ENCODE assay signal across 16 cellular contexts in the genomic region with DNA sequence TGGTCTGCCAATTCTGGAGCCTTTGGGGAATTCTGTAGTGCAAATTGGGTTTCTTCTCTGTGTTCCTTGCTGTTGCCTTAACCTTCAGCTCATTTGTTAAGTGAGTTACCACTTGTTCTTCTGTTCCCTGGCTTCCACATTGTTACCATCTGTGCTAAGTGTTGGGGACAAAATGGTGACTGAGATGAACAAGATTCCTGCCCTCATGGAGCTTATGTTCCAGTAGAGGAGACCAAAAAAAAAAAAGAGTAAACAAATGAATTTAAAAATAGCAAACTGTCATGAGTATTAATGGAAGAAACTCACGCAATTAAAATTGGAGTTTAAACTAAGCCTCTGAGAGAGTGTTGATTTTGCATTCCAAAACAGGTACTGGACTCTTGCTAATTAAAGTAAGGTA. TPM values are rescaled to one million over a fixed set of nuclear protein-coding genes. Genes with fewer than 3 reads are reported as not detected.
DNase-seq lines count a peak whose midpoint lies in the region; ATAC-seq and TF ChIP-seq lines count a peak whose summit lies in the region.
"Had no signal": no experiment of that assay in that cellular context is flagged by ENCODE, and none has a peak within 500 bp of the region (broad histone marks: within the 10 kb centered on the region; RNA-seq: fewer than 3 reads in every experiment).

No MANE protein-coding gene starts in this region.

- H3K79me1 ChIP-seq in H9 (ENCODE audit: insufficient read depth, low read depth, low read length, poor library complexity, severe bottlenecking): no peaks in the 10 kb centered on the region

- H2AFZ ChIP-seq in H9 (ENCODE audit: low read length): no peak overlapping the region
- H2AFZ ChIP-seq: GM23338 had no signal

- H3K36me3 ChIP-seq in psoas muscle (ENCODE audit: insufficient read depth in 1 of 2, low read depth in 1 of 2) (no peaks in the 10 kb centered on the region), subcutaneous abdominal adipose tissue (ENCODE audit: control insufficient read depth in 5 of 5, insufficient read depth in 5 of 5, low read length in 5 of 5) (no peaks in the 10 kb centered on the region)

- no peak overlapping the region for H4K5ac ChIP-seq in H9 (ENCODE audit: insufficient read length, low read depth, low read length)

- no peak overlapping the region for H2AK5ac ChIP-seq in H9 (ENCODE audit: insufficient read length, low read length)

- H3K4me2 ChIP-seq in H9 (ENCODE audit: insufficient read depth, insufficient read length, low read length): no peak overlapping the region
- H3K4me2 ChIP-seq: GM23338 had no signal

- H3K4me3 ChIP-seq in psoas muscle (no peak overlapping the region), subcutaneous abdominal adipose tissue (ENCODE audit: low read depth in 1 of 5, low read length in 5 of 5) (no peak overlapping the region)
- H3K4me3 ChIP-seq: GM23338 had no signal

- H3K4me1 Mint-ChIP-seq in H9: peaks cover 30 to 40% of the 10 kb centered on the region in 2 experiments

- H3K27ac ChIP-seq in H9 (ENCODE audit: insufficient read length, low read depth, low read length) (no peak overlapping the region), VCaP (peak overlapping the region; percentile 80), psoas muscle (peak overlapping the region; percentile 82), subcutaneous abdominal adipose tissue (ENCODE audit: low read depth, low read length) (peak overlapping the region; percentile 18)
- H3K27ac ChIP-seq: C4-2B had no signal

- no peak overlapping the region for H4K8ac ChIP-seq in H9 (replicated peaks; ENCODE audit: insufficient read length, low read depth, low read length)

- no peaks in the 10 kb centered on the region for H4K20me1 ChIP-seq in H9 (ENCODE audit: control insufficient read depth, insufficient read depth, insufficient read length)

- H3T11ph ChIP-seq in H9 (ENCODE audit: low read length): no peak overlapping the region

- no peak overlapping the region for H3K14ac ChIP-seq in H9 (ENCODE audit: insufficient read depth, low read length)

- intact Hi-C loops in psoas muscle (cut with DNase I): no loop called here

- H3K79me2 ChIP-seq in H9 (ENCODE audit: insufficient read depth, low read length): no peaks in the 10 kb centered on the region

- peak overlapping the region; percentile 26 for H2BK20ac ChIP-seq in H9 (ENCODE audit: low read depth, low read length, poor library complexity, severe bottlenecking)

- no peak overlapping the region for H2BK5ac ChIP-seq in H9 (ENCODE audit: insufficient read length, low read length)

- H3K27ac Mint-ChIP-seq in H9: no peak overlapping the region
- H3K27ac Mint-ChIP-seq: CD4-positive, alpha-beta memory T cell; GM23338; HFFc6 had no signal

- no peak overlapping the region for H2BK120ac ChIP-seq in H9 (ENCODE audit: low read depth, low read length, poor library complexity, severe bottlenecking)

- H3K9ac ChIP-seq in H9 (ENCODE audit: extremely low read depth, insufficient read length, low read length) (no peak overlapping the region), subcutaneous abdominal adipose tissue (ENCODE audit: low read length in 5 of 5) (no peak overlapping the region)

- no peak overlapping the region for H4K91ac ChIP-seq in H9 (ENCODE audit: insufficient read length, low read depth, low read length)

- no peak overlapping the region for H3K56ac ChIP-seq in H9 (ENCODE audit: insufficient read length, low read depth, low read length)

- H3K9me3 ChIP-seq in H9 (ENCODE audit: control insufficient read depth, low read depth, low read length): no peaks in the 10 kb centered on the region
- H3K9me3 ChIP-seq in psoas muscle: no peaks in the 10 kb centered on the region
- H3K9me3 ChIP-seq in subcutaneous abdominal adipose tissue (ENCODE audit: control insufficient read depth in 5 of 5, low read length in 5 of 5): no peaks in the 10 kb centered on the region

- no peak overlapping the region for H2BK12ac ChIP-seq in H9 (ENCODE audit: insufficient read length, low read depth, low read length)

- no peaks in the 10 kb centered on the region for H3K36me3 Mint-ChIP-seq in H9 (ENCODE audit: insufficient read depth in 1 of 3, low read depth in 3 of 3)
- H3K36me3 Mint-ChIP-seq: CD4-positive, alpha-beta memory T cell had no signal

- DNase-seq in H9: no peak
- DNase-seq in psoas muscle: no peak
- DNase-seq: ACHN; AML-193; CD4-positive, alpha-beta memory T cell; DMS153; DMS79; GDM1; HFFc6 had no signal

- TF ChIP-seq CTCF in H9 (conservative IDR thresholded peaks at IDR 0.05): no peak
- no peak for TF ChIP-seq CTCF in VCaP (conservative IDR thresholded peaks at IDR 0.05)
- no peak for TF ChIP-seq CTCF in psoas muscle (IDR thresholded peaks at IDR 0.05)

- H3K27me3 ChIP-seq in H9 (ENCODE audit: insufficient read depth, low read length): no peaks in the 10 kb centered on the region
- no peaks in the 10 kb centered on the region for H3K27me3 ChIP-seq in psoas muscle (ENCODE audit: insufficient read depth in 3 of 3, low read length in 2 of 3)
- H3K27me3 ChIP-seq in subcutaneous abdominal adipose tissue (ENCODE audit: control insufficient read depth in 5 of 5, insufficient read depth in 4 of 5, low read length in 5 of 5): no peaks in the 10 kb centered on the region

- H3K9me3 Mint-ChIP-seq in H9: no peaks in the 10 kb centered on the region
- H3K9me3 Mint-ChIP-seq: CD4-positive, alpha-beta memory T cell; GM23338; HFFc6 had no signal

- no peaks in the 10 kb centered on the region for H3K27me3 Mint-ChIP-seq in H9 (ENCODE audit: low read depth)

- no peak overlapping the region for H3K18ac ChIP-seq in H9 (ENCODE audit: insufficient read length, low read depth, low read length)

- no peaks in the 10 kb centered on the region for H3K23me2 ChIP-seq in H9 (ENCODE audit: insufficient read length, low read depth, low read length, poor library complexity, severe bottlenecking)

- H3K23ac ChIP-seq in H9 (ENCODE audit: insufficient read length, low read depth, low read length): no peak overlapping the region

- no peak overlapping the region for H3K4me3 Mint-ChIP-seq in H9
- H3K4me3 Mint-ChIP-seq: CD4-positive, alpha-beta memory T cell; GM23338; HFFc6 had no signal

- H3K4ac ChIP-seq in H9 (ENCODE audit: low read depth, low read length): no peak overlapping the region

- ATAC-seq in psoas muscle (no peak), GM21367 (IDR thresholded peaks at IDR 0.05; ENCODE audit: unreplicated experiment) (no peak), HG02970 (IDR thresholded peaks at IDR 0.05; ENCODE audit: low FRiP score, unreplicated experiment) (no peak)
- ATAC-seq: GM23338, HCT116 had no signal

- no CpG with 5 or more reads among the region's 1 CpG for WGBS in H9 (ENCODE audit: extremely low coverage, insufficient read length, low lambda C conversion rate)
- WGBS in psoas muscle, 3 donors: 43 to 74% (median 47%) methylated on average over 1 of the region's 1 CpG

- peaks cover 9% of the 10 kb centered on the region; the same call in 1 of the 2 replicates for H3K4me1 ChIP-seq in H9 (ENCODE audit: insufficient read depth, low read length)
- peaks cover 56% of the 10 kb centered on the region for H3K4me1 ChIP-seq in psoas muscle
- peaks cover 0 to 23% (median 14%) of the 10 kb centered on the region in 5 donors for H3K4me1 ChIP-seq in subcutaneous abdominal adipose tissue (ENCODE audit: control insufficient read depth in 5 of 5, insufficient read depth in 5 of 5, low read length in 5 of 5)

- H2BK15ac ChIP-seq in H9 (ENCODE audit: low read depth, low read length): no peak overlapping the region

RNA-seq across cellular contexts. Expression of a gene that starts 49.4 kb away (rescaled TPM):
- total RNA-seq in H9 (2021) (64.9 and 65.5 TPM in 2 replicates), psoas muscle (10 to 100 TPM; 28.7 to 36.2 (median 31.5) TPM)
- 10 to 100 TPM; 20.5 to 46.2 (median 27.8) TPM for polyA plus RNA-seq in psoas muscle
